1 cellular context compared by ENCODE assay signal in genomic region chrX:124347242-124347641, GRCh38.
TF ChIP-seq lines count a peak whose summit lies in the region.

No MANE protein-coding gene starts in this region.

TF ChIP-seq in GM12878, 131 proteins besides CTCF, POLR2A, EP300 and RAD21 (continued from another document):
- TF ChIP-seq, protein P1, sequence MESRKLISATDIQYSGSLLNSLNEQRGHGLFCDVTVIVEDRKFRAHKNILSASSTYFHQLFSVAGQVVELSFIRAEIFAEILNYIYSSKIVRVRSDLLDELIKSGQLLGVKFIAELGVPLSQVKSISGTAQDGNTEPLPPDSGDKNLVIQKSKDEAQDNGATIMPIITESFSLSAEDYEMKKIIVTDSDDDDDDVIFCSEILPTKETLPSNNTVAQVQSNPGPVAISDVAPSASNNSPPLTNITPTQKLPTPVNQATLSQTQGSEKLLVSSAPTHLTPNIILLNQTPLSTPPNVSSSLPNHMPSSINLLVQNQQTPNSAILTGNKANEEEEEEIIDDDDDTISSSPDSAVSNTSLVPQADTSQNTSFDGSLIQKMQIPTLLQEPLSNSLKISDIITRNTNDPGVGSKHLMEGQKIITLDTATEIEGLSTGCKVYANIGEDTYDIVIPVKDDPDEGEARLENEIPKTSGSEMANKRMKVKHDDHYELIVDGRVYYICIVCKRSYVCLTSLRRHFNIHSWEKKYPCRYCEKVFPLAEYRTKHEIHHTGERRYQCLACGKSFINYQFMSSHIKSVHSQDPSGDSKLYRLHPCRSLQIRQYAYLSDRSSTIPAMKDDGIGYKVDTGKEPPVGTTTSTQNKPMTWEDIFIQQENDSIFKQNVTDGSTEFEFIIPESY (IDR thresholded peaks at IDR 0.05), result no peak
- TF ChIP-seq, protein P2, sequence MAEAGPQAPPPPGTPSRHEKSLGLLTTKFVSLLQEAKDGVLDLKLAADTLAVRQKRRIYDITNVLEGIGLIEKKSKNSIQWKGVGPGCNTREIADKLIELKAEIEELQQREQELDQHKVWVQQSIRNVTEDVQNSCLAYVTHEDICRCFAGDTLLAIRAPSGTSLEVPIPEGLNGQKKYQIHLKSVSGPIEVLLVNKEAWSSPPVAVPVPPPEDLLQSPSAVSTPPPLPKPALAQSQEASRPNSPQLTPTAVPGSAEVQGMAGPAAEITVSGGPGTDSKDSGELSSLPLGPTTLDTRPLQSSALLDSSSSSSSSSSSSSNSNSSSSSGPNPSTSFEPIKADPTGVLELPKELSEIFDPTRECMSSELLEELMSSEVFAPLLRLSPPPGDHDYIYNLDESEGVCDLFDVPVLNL (IDR thresholded peaks at IDR 0.05; ENCODE audit: low read depth, low read length), result no peak
- TF ChIP-seq LARP7 (IDR thresholded peaks at IDR 0.05) (no peak), SP1 (IDR thresholded peaks at IDR 0.05; ENCODE audit: low read depth, low read length) (no peak), SUZ12 (IDR thresholded peaks at IDR 0.05; ENCODE audit: unreplicated experiment) (no peak), NKRF (conservative IDR thresholded peaks at IDR 0.05) (no peak)
